ENCODE assay signal across 24 cellular contexts in genomic region chr2:28084564-28084963, GRCh38.
A peak's percentile ranks its signal among the peaks of the same experiment; 100 is the strongest.
DNase-seq lines count a peak whose midpoint lies in the region; ATAC-seq, FAIRE-seq and TF ChIP-seq lines count a peak whose summit lies in the region.
"Had no signal": no experiment of that assay in that cellular context is flagged by ENCODE, and none has a peak within 500 bp of the region (broad histone marks: within the 10 kb centered on the region; RNA-seq: fewer than 3 reads in every experiment).

No MANE protein-coding gene starts in this region.

- H3K9me1 ChIP-seq in K562 (ENCODE audit: control insufficient read depth, insufficient read depth, low read length) = no peaks in the 10 kb centered on the region

- intact Hi-C loops in MCF 10A (cut with micrococcal nuclease) = loop anchor here (10.0 kb wide), 1 partner anchor 310 kb away; the partner anchor contains the start of gene FOSL2
- intact Hi-C loops in breast epithelium (cut with DNase I; ENCODE audit: low total_unique reads) = no loop called here
- intact Hi-C loops in K562 (cut with micrococcal nuclease) = no loop called here
- intact Hi-C loops in mucosa of descending colon (cut with DNase I, micrococcal nuclease) = no loop called here

- H3K4me1 Mint-ChIP-seq in MCF 10A (ENCODE audit: insufficient read depth, unreplicated experiment) (peaks cover 20% of the 10 kb centered on the region), immature natural killer cell (peaks cover 0 to 5% of the 10 kb centered on the region in 2 donors)
- peaks cover 25% of the 10 kb centered on the region for H3K4me1 Mint-ChIP-seq in activated T-cell treated with anti-CD3 and anti-CD28 coated beads, Interleukin-2, amount 50 U/mL, for 72 hours (ENCODE audit: low read depth)

- H2AFZ ChIP-seq in K562 (ENCODE audit: low read depth, low read length) = no peak overlapping the region

- H3K4me3 ChIP-seq in breast epithelium (no peak overlapping the region), K562 (no peak overlapping the region), mucosa of descending colon (no peak overlapping the region)
- H3K4me3 ChIP-seq: BLaER1 treated with 17β-estradiol and CSF1 and Interleukin-3, amounts not matched to agents 10 nM and 100 nM; cardiac muscle cell; GM12878; prostate gland; spleen had no signal

- in situ Hi-C loops in K562 (cut with MboI) = no loop called here

- ATAC-seq in K562 = no peak
- ATAC-seq in mucosa of descending colon = no peak
- ATAC-seq in activated T-cell treated with anti-CD3 and anti-CD28 coated beads, Interleukin-2, amount 50 U/mL, for 72 hours (replicated peaks in 1 of 2) = no peak
- ATAC-seq: GM12878; natural killer cell treated with Interleukin-12 subunit alpha and Interleukin-12 subunit beta and Interleukin-15 and Interleukin-18, amount 100 ng/mL, for 72 hours had no signal

- WGBS in K562 (ENCODE audit: insufficient coverage, low coverage, missing lambda C conversion rate) = 0% methylated on average over 4 of the region's 4 CpGs

- H3K36me3 ChIP-seq in breast epithelium (no peaks in the 10 kb centered on the region), K562 (ENCODE audit: control insufficient read depth, insufficient read depth, low read length) (no peaks in the 10 kb centered on the region), mucosa of descending colon (ENCODE audit: low read depth) (no peaks in the 10 kb centered on the region)
- H3K36me3 ChIP-seq: cardiac muscle cell, prostate gland, spleen had no signal

- H3K36me3 Mint-ChIP-seq in MCF 10A (ENCODE audit: insufficient read depth, unreplicated experiment) = peaks cover 6% of the 10 kb centered on the region
- peaks cover 0 to 4% (median 0%) of the 10 kb centered on the region in 3 donors for H3K36me3 Mint-ChIP-seq in immature natural killer cell
- no peaks in the 10 kb centered on the region for H3K36me3 Mint-ChIP-seq in activated T-cell treated with anti-CD3 and anti-CD28 coated beads, Interleukin-2, amount 50 U/mL, for 72 hours (ENCODE audit: insufficient read depth in 2 of 2)
- H3K36me3 Mint-ChIP-seq: natural killer cell treated with Interleukin-12 subunit alpha and Interleukin-12 subunit beta and Interleukin-15 and Interleukin-18, amount 100 ng/mL, for 72 hours had no signal

- no peak overlapping the region for H3K4me2 ChIP-seq in K562 (ENCODE audit: insufficient read depth, low read length)

- H3K27ac ChIP-seq in breast epithelium = no peak overlapping the region
- no peak overlapping the region for H3K27ac ChIP-seq in K562 (ENCODE audit: extremely low read depth, low read depth, low read length)
- H3K27ac ChIP-seq: BLaER1 treated with 17β-estradiol and CSF1 and Interleukin-3, amounts not matched to agents 10 nM and 100 nM; cardiac muscle cell; prostate gland; spleen had no signal

- TF ChIP-seq RAD21 in K562 (CRISPR knock-in tag; conservative IDR thresholded peaks at IDR 0.05 in 1 of 2, IDR thresholded peaks at IDR 0.05 in 1 of 2) = no peak

- TF ChIP-seq POLR2A in breast epithelium (IDR thresholded peaks at IDR 0.05) (no peak), K562 (conservative IDR thresholded peaks at IDR 0.05) (no peak)

- CTCF ChIA-PET in MCF 10A (lab: Yijun Ruan, JAX) = no interaction called here
- CTCF ChIA-PET in K562 (lab: Yijun Ruan, JAX; ENCODE audit: low intra/inter-chr PET ratio) = no interaction called here

- H3K79me2 ChIP-seq in K562 (ENCODE audit: control insufficient read depth, insufficient read depth, low read length) = no peaks in the 10 kb centered on the region

- H3K9me3 ChIP-seq in breast epithelium (no peaks in the 10 kb centered on the region), K562 (replicated peaks; ENCODE audit: control insufficient read depth, insufficient read depth, low read depth, low read length) (no peaks in the 10 kb centered on the region), mucosa of descending colon (no peaks in the 10 kb centered on the region)
- H3K9me3 ChIP-seq: BLaER1 treated with 17β-estradiol and CSF1 and Interleukin-3, amounts not matched to agents 10 nM and 100 nM; prostate gland; spleen had no signal

- no peak for TF ChIP-seq EP300 in K562 (IDR thresholded peaks at IDR 0.05; ENCODE audit: low read length)

- H3K27me3 Mint-ChIP-seq in MCF 10A (ENCODE audit: insufficient read depth, unreplicated experiment) (no peaks in the 10 kb centered on the region), immature natural killer cell (ENCODE audit: low read depth in 3 of 3) (no peaks in the 10 kb centered on the region)
- H3K27me3 Mint-ChIP-seq in activated T-cell treated with anti-CD3 and anti-CD28 coated beads, Interleukin-2, amount 50 U/mL, for 72 hours (ENCODE audit: low read depth) = no peaks in the 10 kb centered on the region
- H3K27me3 Mint-ChIP-seq: memory B cell; natural killer cell treated with Interleukin-12 subunit alpha and Interleukin-12 subunit beta and Interleukin-15 and Interleukin-18, amount 100 ng/mL, for 72 hours had no signal

- no TSS peak for BruUV-seq in MCF 10A (replicated peaks; lab: Mats Ljungman, UMichigan)
- BruUV-seq in K562 (replicated peaks; lab: Mats Ljungman, UMichigan) = no TSS peak

- TF ChIP-seq CTCF in MCF 10A (IDR thresholded peaks at IDR 0.05; ENCODE audit: unreplicated experiment) (no peak), breast epithelium (IDR thresholded peaks at IDR 0.05) (no peak), K562 (IDR thresholded peaks at IDR 0.05 in 2 of 3, conservative IDR thresholded peaks at IDR 0.05 in 1 of 3; ENCODE audit: insufficient read depth in 2 of 3, low read depth in 1 of 3, low read length in 3 of 3) (no peak), mucosa of descending colon (IDR thresholded peaks at IDR 0.05) (no peak)

- H3K4me1 ChIP-seq in breast epithelium = no peaks in the 10 kb centered on the region
- H3K4me1 ChIP-seq in K562 (replicated peaks in 1 of 2; ENCODE audit: control insufficient read depth in 2 of 2, insufficient read depth in 2 of 2, low read length in 2 of 2) = no peaks in the 10 kb centered on the region
- peaks cover 4% of the 10 kb centered on the region for H3K4me1 ChIP-seq in mucosa of descending colon (ENCODE audit: low read depth)

- H3K27me3 ChIP-seq in breast epithelium (no peaks in the 10 kb centered on the region), K562 (ENCODE audit: control insufficient read depth in 2 of 2, insufficient read depth in 2 of 2, low read length in 2 of 2) (no peaks in the 10 kb centered on the region)
- H3K27me3 ChIP-seq: BLaER1 treated with 17β-estradiol and CSF1 and Interleukin-3, amounts not matched to agents 10 nM and 100 nM; cardiac muscle cell; spleen had no signal

- H3K4me3 Mint-ChIP-seq in MCF 10A (ENCODE audit: unreplicated experiment) (no peak overlapping the region), immature natural killer cell (no peak overlapping the region)
- no peak overlapping the region for H3K4me3 Mint-ChIP-seq in activated T-cell treated with anti-CD3 and anti-CD28 coated beads, Interleukin-2, amount 50 U/mL, for 72 hours
- H3K4me3 Mint-ChIP-seq: memory B cell; natural killer cell treated with Interleukin-12 subunit alpha and Interleukin-12 subunit beta and Interleukin-15 and Interleukin-18, amount 100 ng/mL, for 72 hours had no signal

- DNase-seq in MCF 10A (ENCODE audit: unreplicated experiment) (peak; percentile 51), breast epithelium (ENCODE audit: low spot score in 2 of 2) (no peak), K562 (ENCODE audit: extremely low read depth in 1 of 4, low spot score in 3 of 4) (no peak), lung microvascular endothelial cell (ENCODE audit: low read depth in 2 of 2) (peak; percentile 30 to 44), mucosa of descending colon (no peak), HCEC 1CT (no peak), immature natural killer cell (no peak)
- DNase-seq in activated T-cell treated with anti-CD3 and anti-CD28 coated beads, Interleukin-2, amount 50 U/mL, for 72 hours = no peak
- DNase-seq: activated CD4-positive, CD25-positive, alpha-beta regulatory T cell; activated CD8-positive, alpha-beta memory T cell treated with anti-CD3 and anti-CD28 coated beads for 24 hours; GDM1; head of caudate nucleus; Karpas-422; NCI-H187; NCI-H345; SHP77 treated with DMSO at 0.1 percent for 48 hours; spleen had no signal

- POLR2A ChIA-PET in MCF 10A (lab: Yijun Ruan, JAX) = interaction anchor here (0.7 kb wide), 1 partner anchor 11 kb away, joined by 3 read pairs; no protein-coding TSS in a partner anchor
- POLR2A ChIA-PET in K562 (lab: Yijun Ruan, JAX) = no interaction called here

- H3K27ac Mint-ChIP-seq in MCF 10A (ENCODE audit: low read depth, unreplicated experiment) (no peak overlapping the region), immature natural killer cell (no peak overlapping the region)
- H3K27ac Mint-ChIP-seq in activated T-cell treated with anti-CD3 and anti-CD28 coated beads, Interleukin-2, amount 50 U/mL, for 72 hours = no peak overlapping the region
- H3K27ac Mint-ChIP-seq: memory B cell; natural killer cell treated with Interleukin-12 subunit alpha and Interleukin-12 subunit beta and Interleukin-15 and Interleukin-18, amount 100 ng/mL, for 72 hours had no signal

- 0 out of 2 replicates have a peak, but pooled peaks cover 6% of the 10 kb centered on the region for H4K20me1 ChIP-seq in K562 (replicated peaks; ENCODE audit: control insufficient read depth, insufficient read depth, low read length)
- H4K20me1 ChIP-seq: BLaER1 treated with 17β-estradiol and CSF1 and Interleukin-3, amounts not matched to agents 10 nM and 100 nM had no signal

- H3K9ac ChIP-seq in K562 (ENCODE audit: insufficient read depth in 1 of 2, low read depth in 2 of 2, low read length in 2 of 2) = no peak overlapping the region
- H3K9ac ChIP-seq: BLaER1 treated with 17β-estradiol and CSF1 and Interleukin-3, amounts not matched to agents 10 nM and 100 nM had no signal

- no peaks in the 10 kb centered on the region for H3K9me3 Mint-ChIP-seq in MCF 10A (ENCODE audit: unreplicated experiment)
- no peaks in the 10 kb centered on the region for H3K9me3 Mint-ChIP-seq in immature natural killer cell
- H3K9me3 Mint-ChIP-seq in activated T-cell treated with anti-CD3 and anti-CD28 coated beads, Interleukin-2, amount 50 U/mL, for 72 hours = no peaks in the 10 kb centered on the region
- H3K9me3 Mint-ChIP-seq: memory B cell; natural killer cell treated with Interleukin-12 subunit alpha and Interleukin-12 subunit beta and Interleukin-15 and Interleukin-18, amount 100 ng/mL, for 72 hours had no signal

- no peak for FAIRE-seq in K562 (lab: Jason Lieb, UNC)
- FAIRE-seq: A204.1 had no signal

TF ChIP-seq in K562, 482 proteins besides CTCF, POLR2A, EP300 and RAD21:
- TF ChIP-seq PHB (CRISPR knock-in tag; IDR thresholded peaks at IDR 0.05) = no peak
- peak; percentile 41 for TF ChIP-seq MEIS2 (IDR thresholded peaks at IDR 0.05; ENCODE audit: partially characterized antibody)

Comparison
In these comparisons a context has a peak if more than half of its experiments do, and no peak if none do; other contexts are left out.
1. DNase-seq: peak in MCF 10A (single experiment) and lung microvascular endothelial cell (2 of 2); none in breast epithelium (0 of 2), K562 (0 of 4), mucosa of descending colon (0 of 3), HCEC 1CT (single experiment), immature natural killer cell (0 of 3) and activated T-cell treated with anti-CD3 and anti-CD28 coated beads, Interleukin-2, amount 50 U/mL, for 72 hours (0 of 2).